Comparison of ENCODE assay signal across 20 cellular contexts in the genomic region with DNA sequence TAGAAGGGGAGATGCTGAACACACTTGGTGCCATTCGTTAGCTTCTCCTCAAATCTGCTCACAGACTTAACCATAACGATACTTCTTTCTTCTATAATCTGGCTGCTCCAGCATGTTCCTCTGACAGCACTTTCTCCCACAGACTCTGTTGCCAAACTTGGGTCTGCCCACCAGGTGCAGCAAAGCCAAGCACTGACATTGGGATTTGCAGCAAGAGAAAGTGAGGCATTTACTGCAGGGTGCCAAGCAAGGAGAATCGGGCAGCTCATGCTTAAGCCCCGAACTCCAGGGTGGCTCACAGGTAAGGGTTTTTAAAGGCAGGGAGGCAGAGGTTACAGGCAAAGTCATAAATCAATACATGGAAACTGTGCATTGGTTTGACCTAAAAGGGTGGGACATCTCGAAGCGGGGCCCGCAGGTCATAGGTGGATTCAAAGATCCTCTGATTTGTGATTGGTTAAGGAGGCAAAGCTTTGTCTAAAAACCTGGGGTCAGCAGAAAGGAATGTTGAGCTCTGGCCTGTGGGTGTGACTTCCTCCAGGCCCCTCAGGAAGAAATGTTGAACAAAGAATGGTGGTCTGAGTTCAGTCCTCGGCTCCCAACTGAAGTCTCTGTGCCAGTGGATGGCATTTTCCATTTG. TPM values are rescaled to one million over a fixed set of nuclear protein-coding genes. Genes with fewer than 3 reads are reported as not detected.
DNase-seq lines count a peak whose midpoint lies in the region; TF ChIP-seq lines count a peak whose summit lies in the region.
"Had no signal": no experiment of that assay in that cellular context is flagged by ENCODE, and none has a peak within 500 bp of the region (broad histone marks: within the 10 kb centered on the region; RNA-seq: fewer than 3 reads in every experiment).

No MANE protein-coding gene starts in this region.

- TF ChIP-seq CTCF in VCaP (conservative IDR thresholded peaks at IDR 0.05): no peak

- DNase-seq in ACHN: peak; percentile 1
- DNase-seq in HT1080 (ENCODE audit: low read depth): peak; percentile 58
- peak; percentile 67 for DNase-seq in iPS-NIHi7 (ENCODE audit: extremely low spot score)
- no peak for DNase-seq in NCI-H1694 (lab: John Stamatoyannopoulos, UW)
- no peak for DNase-seq in T-helper 1 cell
- DNase-seq in NCI-H2107 (lab: John Stamatoyannopoulos, UW): no peak
- no peak for DNase-seq in pons (ENCODE audit: low spot score)
- DNase-seq: activated effector memory CD4-positive, alpha-beta T cell treated with Interleukin-2 at 50 U/mL for 16 hours; amniotic stem cell; central memory CD4-positive, alpha-beta T cell; hypothalamus; NCI-H2171; SW 1271 had no signal

- peak overlapping the region; percentile 61; the same call in 1 of the 2 replicates for H3K27ac ChIP-seq in VCaP
- H3K27ac ChIP-seq: A549, right atrium auricular region, vagina had no signal

- in situ Hi-C loops in ACHN (cut with HindIII; ENCODE audit: low pct_ligation_motif_present, low pct_unique_long_range_greater_than_20kb, low sequenced_read_pairs): no loop called here

RNA-seq across cellular contexts. Expression of a gene that starts 25.1 kb away (rescaled TPM):
- 0.03 TPM in 1 of 2 replicates, not detected in the other for total RNA-seq in HT1080 (2014; rRNA removed; shearing (Covaris generic))
- not detected in 2 replicates for polyA plus RNA-seq in HT1080 (2015; cell fraction: cytosol; rRNA removed)
- 0.08 TPM in 1 of 2 replicates, not detected in the other for polyA plus RNA-seq in HT1080 (2015; cell fraction: nucleus; rRNA removed)
- total RNA-seq: RPMI7951, vagina had no signal
- polyA plus RNA-seq: CD4-positive, CD25-positive, alpha-beta regulatory T cell; naive thymus-derived CD4-positive, alpha-beta T cell had no signal

RNA-seq across cellular contexts. Expression of a gene that starts 48.2 kb away (rescaled TPM):
- total RNA-seq in HT1080 (2014; rRNA removed; shearing (Covaris generic)): 11.9 and 15.8 TPM in 2 replicates
- 13.4 and 14.1 TPM in 2 replicates for polyA plus RNA-seq in HT1080 (2015; cell fraction: cytosol; rRNA removed)
- polyA plus RNA-seq in HT1080 (2015; cell fraction: nucleus; rRNA removed): 14.6 and 16.3 TPM in 2 replicates

Comparison
In these comparisons a context has a peak if more than half of its experiments do, and no peak if none do; other contexts are left out.
1. DNase-seq: peak in ACHN (single experiment), HT1080 (single experiment) and iPS-NIHi7 (single experiment); none in NCI-H1694 (single experiment), T-helper 1 cell (0 of 5), NCI-H2107 (single experiment) and pons (single experiment).